Comparison of ENCODE assay signal across 34 cellular contexts in genomic region chr15:63791236-63791635, GRCh38. TPM values are rescaled to one million over a fixed set of nuclear protein-coding genes. Genes with fewer than 3 reads are reported as not detected.
DNase-seq lines count a peak whose midpoint lies in the region; ATAC-seq and TF ChIP-seq lines count a peak whose summit lies in the region.
"Had no signal": no experiment of that assay in that cellular context is flagged by ENCODE, and none has a peak within 500 bp of the region (broad histone marks: within the 10 kb centered on the region; RNA-seq: fewer than 3 reads in every experiment).

No MANE protein-coding gene starts in this region.

- H3K79me2 ChIP-seq in PC-3 (ENCODE audit: low read length): no peaks in the 10 kb centered on the region

- TF ChIP-seq CTCF in PC-3 (conservative IDR thresholded peaks at IDR 0.05; ENCODE audit: low read depth, low read length) (no peak), gastrocnemius medialis (IDR thresholded peaks at IDR 0.05 in 4 of 5, conservative IDR thresholded peaks at IDR 0.05 in 1 of 5) (no peak)

- POLR2A ChIA-PET in PC-3 (lab: Charles Lee; ENCODE audit: unreplicated experiment): no interaction called here

- no peaks in the 10 kb centered on the region for H3K9me2 ChIP-seq in PC-3 (replicated peaks; ENCODE audit: low read length)

- H3K4me2 ChIP-seq in PC-3 (ENCODE audit: low read length): peak overlapping the region; percentile 38
- H3K4me2 ChIP-seq: BLaER1 treated with 17β-estradiol and CSF1 and Interleukin-3, amounts not matched to agents 10 nM and 100 nM had no signal

- H3K4me1 ChIP-seq in PC-3 (ENCODE audit: insufficient read depth, low read length) (peaks cover 11% of the 10 kb centered on the region), gastrocnemius medialis (peaks cover 30% of the 10 kb centered on the region in 2 donors)
- H3K4me1 ChIP-seq: colonic mucosa, upper lobe of right lung had no signal

- in situ Hi-C loops in gastrocnemius medialis (cut with MboI; ENCODE audit: low sequenced_read_pairs in 4 of 4): no loop called here

- no peak for TF ChIP-seq POLR2A in gastrocnemius medialis (IDR thresholded peaks at IDR 0.05)

- H3K9me3 ChIP-seq in PC-3 (ENCODE audit: low read length) (no peaks in the 10 kb centered on the region), gastrocnemius medialis (no peaks in the 10 kb centered on the region)
- H3K9me3 ChIP-seq: colonic mucosa, lower lobe of right lung, mucosa of descending colon, psoas muscle, sigmoid colon, upper lobe of right lung had no signal

- ATAC-seq in PC-3 (peak; percentile 63; the same call in 1 of the 2 replicates), gastrocnemius medialis (no peak), GM18519 (IDR thresholded peaks at IDR 0.05; ENCODE audit: low FRiP score, unreplicated experiment) (no peak), HG03571 (IDR thresholded peaks at IDR 0.05; ENCODE audit: unreplicated experiment) (no peak)
- ATAC-seq: activated CD8-positive, alpha-beta T cell treated with anti-CD3 and anti-CD28 coated beads, Interleukin-2, amount 10 ng/mL, durations not matched to agents 7 days and 5 days; HepG2; lower lobe of right lung; mucosa of descending colon; natural killer cell; Panc1; psoas muscle; upper lobe of right lung had no signal

- BruUV-seq in PC-3 (replicated peaks; lab: Mats Ljungman, UMichigan): no TSS peak

- intact Hi-C loops in PC-3 (cut with micrococcal nuclease) (no loop called here), gastrocnemius medialis (cut with DNase I; ENCODE audit: low total_unique reads) (no loop called here)

- H3K4me3 ChIP-seq in PC-3 (ENCODE audit: low read length) (no peak overlapping the region), gastrocnemius medialis (no peak overlapping the region)
- H3K4me3 ChIP-seq: BLaER1 treated with 17β-estradiol and CSF1 and Interleukin-3, amounts not matched to agents 10 nM and 100 nM; cardiac muscle cell; colonic mucosa; lower lobe of right lung; mucosa of descending colon; psoas muscle; sigmoid colon; upper lobe of right lung had no signal

- H4K20me1 ChIP-seq in PC-3 (ENCODE audit: low read length): peaks cover 6% of the 10 kb centered on the region; the same call in 1 of the 2 replicates

- no peak overlapping the region for H3K9ac ChIP-seq in PC-3 (ENCODE audit: low read length)
- H3K9ac ChIP-seq: BLaER1 treated with 17β-estradiol and CSF1 and Interleukin-3, amounts not matched to agents 10 nM and 100 nM had no signal

- DNase-seq in ELR (ENCODE audit: low read depth) (peak; percentile 60), PC-3 (peak; percentile 41), fibroblast of gingiva (ENCODE audit: low read depth) (peak; percentile 2), gastrocnemius medialis (no peak), SW 1271 (lab: John Stamatoyannopoulos, UW) (no peak), T-helper 9 cell (no peak)
- DNase-seq: activated CD8-positive, alpha-beta T cell treated with anti-CD3 and anti-CD28 coated beads, Interleukin-2, amount 10 ng/mL, durations not matched to agents 7 days and 5 days; anterior cingulate cortex; colonic mucosa; DMS153; effector memory CD4-positive, alpha-beta T cell; GDM1; hippocampal formation; Kasumi-1; lower lobe of right lung; mucosa of descending colon; natural killer cell; NCI-H1436; NCI-H2081; NCI-H2227 treated with DMSO at 0.1 percent for 48 hours; NCI-H526 treated with DMSO at 0.1 percent for 48 hours; NK-92 treated with Interleukin-12 subunit alpha and Interleukin-12 subunit beta, amount 100 ng/mL, for 24 hours; nucleus accumbens; psoas muscle; SHP77 treated with DMSO at 0.1 percent for 48 hours; sigmoid colon; stimulated activated naive CD4-positive, alpha-beta T cell; upper lobe of right lung had no signal

- H2AFZ ChIP-seq in PC-3 (ENCODE audit: low read length): no peak overlapping the region

- H3K27me3 ChIP-seq in PC-3 (ENCODE audit: low read length) (no peaks in the 10 kb centered on the region), gastrocnemius medialis (no peaks in the 10 kb centered on the region)
- H3K27me3 ChIP-seq: BLaER1 treated with 17β-estradiol and CSF1 and Interleukin-3, amounts not matched to agents 10 nM and 100 nM; cardiac muscle cell; colonic mucosa; sigmoid colon; upper lobe of right lung had no signal

- H3F3A ChIP-seq in PC-3 (ENCODE audit: low read length, unreplicated experiment): no peaks in the 10 kb centered on the region

- H3K27ac ChIP-seq in PC-3 (ENCODE audit: low read length) (no peak overlapping the region), gastrocnemius medialis (peak overlapping the region in 3 of 4 donors; percentile 2 to 56 (median 3))
- H3K27ac ChIP-seq: BLaER1 treated with 17β-estradiol and CSF1 and Interleukin-3, amounts not matched to agents 10 nM and 100 nM; cardiac muscle cell; colonic mucosa; lower lobe of right lung; psoas muscle; upper lobe of right lung had no signal

- CTCF ChIA-PET in PC-3 (lab: Charles Lee): interaction anchor here (1.2 kb wide), 1 partner anchor 39 kb away, joined by 4 read pairs; no protein-coding TSS in a partner anchor

- no peaks in the 10 kb centered on the region for H3K36me3 ChIP-seq in PC-3 (ENCODE audit: low read depth, low read length)
- no peaks in the 10 kb centered on the region for H3K36me3 ChIP-seq in gastrocnemius medialis
- H3K36me3 ChIP-seq: cardiac muscle cell, colonic mucosa, lower lobe of right lung, sigmoid colon, upper lobe of right lung had no signal

RNA-seq across cellular contexts. Expression of gene HERC1, which starts 42.5 kb away (rescaled TPM):
- total RNA-seq in PC-3 (2014; rRNA removed) (40.8 and 46.4 TPM in 2 replicates), gastrocnemius medialis (100 to 1,000 TPM in 3 of 4 donors, 10 to 100 TPM in 1; 70.0 to 141 (median 114) TPM)

Comparison
In these comparisons a context has a peak if more than half of its experiments do, and no peak if none do; other contexts are left out.
1. DNase-seq: peak in ELR (single experiment), PC-3 (single experiment) and fibroblast of gingiva (single experiment); none in gastrocnemius medialis (0 of 2), SW 1271 (0 of 2) and T-helper 9 cell (single experiment).